In the genomic region with DNA sequence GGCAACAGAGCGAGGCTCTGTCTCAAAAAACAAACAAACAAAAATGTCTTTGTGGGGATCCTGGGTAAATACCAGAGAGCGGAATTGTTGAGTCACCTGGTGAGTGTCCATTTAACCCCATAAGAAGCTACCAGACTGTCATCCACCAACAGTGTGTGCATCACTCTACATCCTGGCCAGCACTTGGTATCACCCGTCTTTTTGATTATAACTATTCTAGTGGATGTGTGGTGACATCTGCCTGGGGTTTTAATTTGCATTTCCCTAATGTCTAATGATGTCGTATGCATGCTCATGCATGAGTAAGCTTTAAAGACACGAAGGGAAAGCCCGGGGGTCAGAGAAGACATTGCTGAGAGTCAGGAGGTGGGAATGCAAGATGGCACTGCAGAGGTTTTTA, we compare ENCODE assay signal across 19 cellular contexts.
DNase-seq lines count a peak whose midpoint lies in the region; ATAC-seq and TF ChIP-seq lines count a peak whose summit lies in the region.
"Had no signal": no experiment of that assay in that cellular context is flagged by ENCODE, and none has a peak within 500 bp of the region (broad histone marks: within the 10 kb centered on the region; RNA-seq: fewer than 3 reads in every experiment).

No MANE protein-coding gene starts in this region.

- no peaks in the 10 kb centered on the region for H3K4me1 ChIP-seq in mammary epithelial cell (ENCODE audit: insufficient read depth, low read length)
- H3K4me1 ChIP-seq in osteoblast (ENCODE audit: insufficient read depth, low read length) = no peaks in the 10 kb centered on the region

- H2AFZ ChIP-seq in mammary epithelial cell (ENCODE audit: low read depth, low read length) (no peak overlapping the region), osteoblast (ENCODE audit: low read length) (no peak overlapping the region)

- H3K36me3 ChIP-seq in mammary epithelial cell (ENCODE audit: insufficient read depth, low read length) (no peaks in the 10 kb centered on the region), osteoblast (ENCODE audit: insufficient read depth, low read length) (no peaks in the 10 kb centered on the region)
- H3K36me3 ChIP-seq: cardiac muscle cell had no signal

- no peak overlapping the region for H3K9ac ChIP-seq in mammary epithelial cell (ENCODE audit: insufficient read depth, low read length)

- H3K27ac Mint-ChIP-seq in MCF 10A (ENCODE audit: low read depth, unreplicated experiment) (no peak overlapping the region), HFFc6 (peak overlapping the region; percentile 93)
- H3K27ac Mint-ChIP-seq in activated T-helper 17 cell treated with anti-CD3 and anti-CD28 coated beads, Interleukin-2, amount 50 U/mL, for 72 hours = peak overlapping the region; percentile 36
- no peak overlapping the region for H3K27ac Mint-ChIP-seq in stimulated activated naive B cell treated with anti-CD40 and anti-IgM and Interleukin-4, amounts not matched to agents 10 μg/mL and 1 μg/mL and 100 μg/mL, for 72 hours
- H3K27ac Mint-ChIP-seq: CD8-positive, alpha-beta memory T cell; T-helper 17 cell; WTC11 had no signal

- CTCF ChIA-PET in mammary epithelial cell (lab: Charles Lee; ENCODE audit: low non-redundant PET) = no interaction called here
- CTCF ChIA-PET in MCF 10A (lab: Yijun Ruan, JAX) = no interaction called here

- POLR2A ChIA-PET in MCF 10A (lab: Yijun Ruan, JAX) = no interaction called here

- H3K27me3 Mint-ChIP-seq in MCF 10A (ENCODE audit: insufficient read depth, unreplicated experiment) = no peaks in the 10 kb centered on the region
- no peaks in the 10 kb centered on the region; the same call in 1 of the 2 replicates for H3K27me3 Mint-ChIP-seq in HFFc6 (ENCODE audit: insufficient read depth)
- peaks cover 21% of the 10 kb centered on the region for H3K27me3 Mint-ChIP-seq in activated T-helper 17 cell treated with anti-CD3 and anti-CD28 coated beads, Interleukin-2, amount 50 U/mL, for 72 hours
- H3K27me3 Mint-ChIP-seq in stimulated activated naive B cell treated with anti-CD40 and anti-IgM and Interleukin-4, amounts not matched to agents 10 μg/mL and 1 μg/mL and 100 μg/mL, for 72 hours = peaks cover 11 to 20% of the 10 kb centered on the region in 2 donors

- TF ChIP-seq CTCF in mammary epithelial cell (conservative IDR thresholded peaks at IDR 0.05 in 1 of 2, IDR thresholded peaks at IDR 0.05 in 1 of 2; ENCODE audit: extremely low read depth in 1 of 2, insufficient read depth in 1 of 2, low read depth in 1 of 2, low read length in 2 of 2) = no peak
- TF ChIP-seq CTCF in MCF 10A (IDR thresholded peaks at IDR 0.05; ENCODE audit: unreplicated experiment) = no peak
- TF ChIP-seq CTCF in HFFc6 (IDR thresholded peaks at IDR 0.05) = no peak
- no peak for TF ChIP-seq CTCF in osteoblast (IDR thresholded peaks at IDR 0.05; ENCODE audit: extremely low read depth, low read depth, low read length)

- BruUV-seq in mammary epithelial cell (replicated peaks; lab: Mats Ljungman, UMichigan) = no TSS peak
- BruUV-seq in MCF 10A (replicated peaks; lab: Mats Ljungman, UMichigan) = no TSS peak

- H3K9me3 Mint-ChIP-seq in MCF 10A (ENCODE audit: unreplicated experiment) (peaks cover 7% of the 10 kb centered on the region), HFFc6 (peaks cover 17% of the 10 kb centered on the region)
- no peaks in the 10 kb centered on the region for H3K9me3 Mint-ChIP-seq in activated T-helper 17 cell treated with anti-CD3 and anti-CD28 coated beads, Interleukin-2, amount 50 U/mL, for 72 hours
- H3K9me3 Mint-ChIP-seq in stimulated activated naive B cell treated with anti-CD40 and anti-IgM and Interleukin-4, amounts not matched to agents 10 μg/mL and 1 μg/mL and 100 μg/mL, for 72 hours = peaks cover 10 to 12% of the 10 kb centered on the region in 2 donors

- H3K9me3 ChIP-seq in mammary epithelial cell (replicated peaks; ENCODE audit: insufficient read depth, low read length) (no peaks in the 10 kb centered on the region), osteoblast (ENCODE audit: low read depth, low read length) (no peaks in the 10 kb centered on the region)

- H3K4me2 ChIP-seq in mammary epithelial cell (ENCODE audit: insufficient read depth, low read depth, low read length) (no peak overlapping the region), osteoblast (ENCODE audit: insufficient read depth, low read length) (no peak overlapping the region)

- H3K27ac ChIP-seq in mammary epithelial cell (ENCODE audit: insufficient read depth, low read depth, low read length) (no peak overlapping the region), osteoblast (ENCODE audit: low read depth, low read length) (no peak overlapping the region)
- H3K27ac ChIP-seq: cardiac muscle cell, dorsolateral prefrontal cortex, epithelial cell of prostate had no signal

- in situ Hi-C loops in mammary epithelial cell (cut with MboI; ENCODE audit: low sequenced_read_pairs in 2 of 2) = no loop called here

- no peaks in the 10 kb centered on the region for H4K20me1 ChIP-seq in mammary epithelial cell (ENCODE audit: insufficient read depth, low read length)
- H4K20me1 ChIP-seq in osteoblast (ENCODE audit: insufficient read depth, low read length) = no peaks in the 10 kb centered on the region

- dilution Hi-C loops in mammary epithelial cell (cut with HindIII; ENCODE audit: low sequenced_read_pairs) = loop anchor here (5.0 kb wide), 2 partner anchors 45 to 80 kb away; no protein-coding TSS in a partner anchor

- peaks cover 12% of the 10 kb centered on the region for H3K4me1 Mint-ChIP-seq in MCF 10A (ENCODE audit: insufficient read depth, unreplicated experiment)
- H3K4me1 Mint-ChIP-seq in HFFc6 (ENCODE audit: low read depth) = peaks cover 36% of the 10 kb centered on the region
- H3K4me1 Mint-ChIP-seq in activated T-helper 17 cell treated with anti-CD3 and anti-CD28 coated beads, Interleukin-2, amount 50 U/mL, for 72 hours = no peaks in the 10 kb centered on the region
- peaks cover 6 to 8% of the 10 kb centered on the region in 2 donors for H3K4me1 Mint-ChIP-seq in stimulated activated naive B cell treated with anti-CD40 and anti-IgM and Interleukin-4, amounts not matched to agents 10 μg/mL and 1 μg/mL and 100 μg/mL, for 72 hours
- H3K4me1 Mint-ChIP-seq: CD8-positive, alpha-beta memory T cell; T-helper 17 cell had no signal

- H3K79me2 ChIP-seq in mammary epithelial cell (ENCODE audit: insufficient read depth, low read length) (no peaks in the 10 kb centered on the region), osteoblast (ENCODE audit: insufficient read depth, low read length) (no peaks in the 10 kb centered on the region)

- no peak overlapping the region for H3K4me3 ChIP-seq in mammary epithelial cell (replicated peaks in 1 of 3; ENCODE audit: insufficient read depth in 1 of 3, low read depth in 2 of 3, low read length in 3 of 3)
- no peak overlapping the region for H3K4me3 ChIP-seq in osteoblast (ENCODE audit: insufficient read depth, low read length)
- H3K4me3 ChIP-seq: cardiac muscle cell, dorsolateral prefrontal cortex had no signal

- H3K36me3 Mint-ChIP-seq in MCF 10A (ENCODE audit: insufficient read depth, unreplicated experiment) (no peaks in the 10 kb centered on the region), HFFc6 (ENCODE audit: low read depth) (peaks cover 11% of the 10 kb centered on the region)
- H3K36me3 Mint-ChIP-seq in activated T-helper 17 cell treated with anti-CD3 and anti-CD28 coated beads, Interleukin-2, amount 50 U/mL, for 72 hours (ENCODE audit: low read depth) = no peaks in the 10 kb centered on the region
- H3K36me3 Mint-ChIP-seq in stimulated activated naive B cell treated with anti-CD40 and anti-IgM and Interleukin-4, amounts not matched to agents 10 μg/mL and 1 μg/mL and 100 μg/mL, for 72 hours = peaks cover 3 to 14% of the 10 kb centered on the region in 2 donors

- DNase-seq in mammary epithelial cell (peak; percentile 61), MCF 10A (ENCODE audit: unreplicated experiment) (no peak), HFFc6 (peak; percentile 96), osteoblast (ENCODE audit: insufficient read length, low spot score, missing footprints) (no peak), pons (ENCODE audit: low spot score) (no peak)
- no peak for DNase-seq in stimulated activated naive B cell treated with anti-CD40 and anti-IgM and Interleukin-4, amounts not matched to agents 10 μg/mL and 1 μg/mL and 100 μg/mL, for 72 hours
- DNase-seq: amniotic stem cell; CD8-positive, alpha-beta memory T cell; dorsolateral prefrontal cortex; left colon; NCI-H1105; NCI-H526 treated with DMSO at 0.1 percent for 48 hours; small intestine; T-helper 17 cell had no signal

- intact Hi-C loops in mammary epithelial cell (cut with micrococcal nuclease) (no loop called here), MCF 10A (cut with micrococcal nuclease) (no loop called here)

- peak; percentile 81 for ATAC-seq in activated T-helper 17 cell treated with anti-CD3 and anti-CD28 coated beads, Interleukin-2, amount 50 U/mL, for 72 hours (replicated peaks)
- ATAC-seq in stimulated activated naive B cell treated with anti-CD40 and anti-IgM and Interleukin-4, amounts not matched to agents 10 μg/mL and 1 μg/mL and 100 μg/mL, for 72 hours (replicated peaks) = peak; percentile 38 to 84
- no peak for ATAC-seq in SK-N-SH treated with all-trans-retinoic acid at 6 μM for 48 hours
- ATAC-seq: left colon, T-helper 17 cell, WTC11 had no signal

- 72% methylated on average over 6 of the region's 6 CpGs for WGBS in mammary epithelial cell (ENCODE audit: low coverage, missing lambda C conversion rate)

- no peak overlapping the region for H3K4me3 Mint-ChIP-seq in MCF 10A (ENCODE audit: unreplicated experiment)
- H3K4me3 Mint-ChIP-seq in HFFc6 = no peak overlapping the region; the same call in 1 of the 2 replicates
- no peak overlapping the region for H3K4me3 Mint-ChIP-seq in activated T-helper 17 cell treated with anti-CD3 and anti-CD28 coated beads, Interleukin-2, amount 50 U/mL, for 72 hours
- H3K4me3 Mint-ChIP-seq in stimulated activated naive B cell treated with anti-CD40 and anti-IgM and Interleukin-4, amounts not matched to agents 10 μg/mL and 1 μg/mL and 100 μg/mL, for 72 hours = no peak overlapping the region
- H3K4me3 Mint-ChIP-seq: CD8-positive, alpha-beta memory T cell; T-helper 17 cell; WTC11 had no signal

- H3K27me3 ChIP-seq in mammary epithelial cell (ENCODE audit: insufficient read depth, low read length) (no peaks in the 10 kb centered on the region), osteoblast (ENCODE audit: insufficient read depth, low read length) (peaks cover 4% of the 10 kb centered on the region)
- H3K27me3 ChIP-seq: cardiac muscle cell had no signal

TF ChIP-seq in SK-N-SH treated with all-trans-retinoic acid at 6 μM for 48 hours, 23 proteins besides CTCF, POLR2A, EP300 and RAD21 (continues in another document):
- TF ChIP-seq CSDC2 (CRISPR knock-in tag; IDR thresholded peaks at IDR 0.05) = no peak
- no peak for TF ChIP-seq OSR1 (CRISPR knock-in tag; IDR thresholded peaks at IDR 0.05)
- TF ChIP-seq ZFP30 (CRISPR knock-in tag; IDR thresholded peaks at IDR 0.05) = no peak
- TF ChIP-seq TOX (CRISPR knock-in tag; IDR thresholded peaks at IDR 0.05; ENCODE audit: borderline replicate concordance) = no peak

Comparison
In these comparisons a context has a peak if more than half of its experiments do, and no peak if none do; other contexts are left out.
1. DNase-seq: peak in mammary epithelial cell (single experiment) and HFFc6 (single experiment); none in MCF 10A (single experiment), stimulated activated naive B cell treated with anti-CD40 and anti-IgM and Interleukin-4, amounts not matched to agents 10 μg/mL and 1 μg/mL and 100 μg/mL, for 72 hours (single experiment), osteoblast (single experiment) and pons (single experiment).
2. H3K27ac Mint-ChIP-seq: peak in HFFc6 (single experiment) and activated T-helper 17 cell treated with anti-CD3 and anti-CD28 coated beads, Interleukin-2, amount 50 U/mL, for 72 hours (single experiment); none in MCF 10A (single experiment) and stimulated activated naive B cell treated with anti-CD40 and anti-IgM and Interleukin-4, amounts not matched to agents 10 μg/mL and 1 μg/mL and 100 μg/mL, for 72 hours (single experiment).